Comparison of ENCODE assay signal across 24 cellular contexts in the genomic region with DNA sequence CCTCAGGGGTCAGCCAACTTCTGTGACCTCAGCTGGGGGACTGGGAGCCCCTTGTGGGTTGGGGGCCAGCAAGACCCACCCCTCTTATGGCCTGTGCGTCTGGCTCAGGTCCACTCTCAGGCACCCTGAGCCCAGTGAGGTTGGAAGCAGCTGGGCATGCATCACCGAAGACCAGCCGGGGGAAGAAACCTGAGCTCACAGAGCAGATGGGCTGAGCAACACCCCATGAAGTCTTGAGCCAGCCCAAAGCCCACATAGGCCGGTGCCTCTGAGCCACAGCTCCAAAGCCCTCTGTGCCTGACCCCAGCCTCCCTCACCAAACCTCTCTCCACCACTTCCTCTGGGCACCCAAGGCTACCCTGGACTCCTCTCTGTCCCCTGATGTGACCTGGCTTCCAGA.
"Had no signal": no experiment of that assay in that cellular context is flagged by ENCODE, and none has a peak within 500 bp of the region (broad histone marks: within the 10 kb centered on the region; RNA-seq: fewer than 3 reads in every experiment).

No MANE protein-coding gene starts in this region.

- DNase-seq: activated CD4-positive, alpha-beta memory T cell treated with anti-CD3 and anti-CD28 coated beads, Interleukin-2, amount 10 ng/mL, durations not matched to agents 7 days and 5 days; activated CD4-positive, alpha-beta T cell treated with anti-CD3 and anti-CD28 coated beads for 36 hours; activated CD4-positive, alpha-beta T cell treated with anti-CD3 and anti-CD28 coated beads, Interleukin-2, amount 50 U/mL, for 1 hour; activated gamma-delta T cell treated with Interleukin-2 at 50 U/mL for 16 hours; activated naive CD4-positive, alpha-beta T cell treated with anti-CD3 and anti-CD28 coated beads, Interleukin-2, amount 50 U/mL, for 16 hours; activated T-cell treated with anti-CD3 and anti-CD28 coated beads for 4 hours; activated T-cell treated with anti-CD3 and anti-CD28 coated beads, Interleukin-2, amount 50 U/mL, for 72 hours; aorta; Kasumi-1; KBM-7; NCI-H1048; NCI-H1930; NCI-H345; NCI-H510A treated with DMSO at 0.1 percent for 48 hours; NCI-H774; NK-92 treated with Interleukin-12 subunit alpha and Interleukin-12 subunit beta, amount 100 ng/mL, for 24 hours; OCI-M1; Right ventricle myocardium superior; RPMI8226; SJCRH30; SK-N-SH; T-helper 1 cell had no signal

- H3K9me3 Mint-ChIP-seq: activated CD4-positive, alpha-beta memory T cell treated with anti-CD3 and anti-CD28 coated beads, Interleukin-2, amount 10 ng/mL, durations not matched to agents 7 days and 5 days; activated T-cell treated with anti-CD3 and anti-CD28 coated beads, Interleukin-2, amount 50 U/mL, for 72 hours had no signal

- H3K4me3 Mint-ChIP-seq: activated CD4-positive, alpha-beta memory T cell treated with anti-CD3 and anti-CD28 coated beads, Interleukin-2, amount 10 ng/mL, durations not matched to agents 7 days and 5 days; activated CD4-positive, alpha-beta T cell treated with anti-CD3 and anti-CD28 coated beads for 36 hours; activated T-cell treated with anti-CD3 and anti-CD28 coated beads, Interleukin-2, amount 50 U/mL, for 72 hours had no signal

- H3K27ac Mint-ChIP-seq: activated CD4-positive, alpha-beta memory T cell treated with anti-CD3 and anti-CD28 coated beads, Interleukin-2, amount 10 ng/mL, durations not matched to agents 7 days and 5 days; activated CD4-positive, alpha-beta T cell treated with anti-CD3 and anti-CD28 coated beads for 36 hours; activated T-cell treated with anti-CD3 and anti-CD28 coated beads, Interleukin-2, amount 50 U/mL, for 72 hours; activated T-helper 2 cell treated with anti-CD3 and anti-CD28 coated beads, Interferon-gamma antibody, Interleukin-2, Interleukin-4, amounts not matched to agents 10 μg/mL and 5 μg/mL and 100 μg/mL, durations not matched to agents 14 hours and 24 hours and 36 hours had no signal

- ATAC-seq: activated CD4-positive, alpha-beta T cell treated with anti-CD3 and anti-CD28 coated beads for 36 hours; activated T-cell treated with anti-CD3 and anti-CD28 coated beads, Interleukin-2, amount 50 U/mL, for 72 hours; Panc1 had no signal

- H3K4me1 Mint-ChIP-seq: activated CD4-positive, alpha-beta memory T cell treated with anti-CD3 and anti-CD28 coated beads, Interleukin-2, amount 10 ng/mL, durations not matched to agents 7 days and 5 days; activated CD4-positive, alpha-beta T cell treated with anti-CD3 and anti-CD28 coated beads for 36 hours had no signal
